Comparison of ENCODE assay signal across 23 cellular contexts in the genomic region with DNA sequence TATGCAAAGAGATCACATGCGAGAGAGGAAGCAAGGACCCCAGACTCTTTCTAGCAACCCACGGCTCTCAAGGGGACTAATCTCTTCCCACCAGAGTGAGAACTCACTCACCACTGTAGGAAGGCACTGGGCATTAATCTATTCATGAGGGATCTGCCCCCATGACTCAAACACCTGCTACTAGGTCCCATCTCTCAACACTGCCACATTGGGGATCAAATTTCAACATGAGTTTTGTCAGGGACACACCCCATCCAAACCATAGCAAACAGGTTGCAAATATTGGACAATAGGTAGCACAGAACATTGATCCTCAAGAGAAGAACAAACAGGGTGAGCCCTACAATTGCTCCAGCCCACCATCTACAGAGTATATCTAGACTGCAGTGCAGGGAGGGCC.
"Had no signal": no experiment of that assay in that cellular context is flagged by ENCODE, and none has a peak within 500 bp of the region (broad histone marks: within the 10 kb centered on the region; RNA-seq: fewer than 3 reads in every experiment).

No MANE protein-coding gene starts in this region.

- H3K4me2 ChIP-seq: smooth muscle cell had no signal

- H3K4me3 Mint-ChIP-seq: activated T-cell treated with anti-CD3 and anti-CD28 coated beads, Interleukin-2, amount 50 U/mL, for 24 hours; activated T-helper 17 cell treated with anti-CD3 and anti-CD28 coated beads, Interleukin-2, amount 50 U/mL, for 72 hours; memory B cell; nephron; stimulated activated memory B cell treated with anti-CD40 and anti-IgM and Interleukin-4, amounts not matched to agents 10 μg/mL and 1 μg/mL and 100 μg/mL, for 72 hours; WTC11 had no signal

- H3K4me3 ChIP-seq: heart right ventricle, sigmoid colon, smooth muscle cell, stomach, suprapubic skin, tibial nerve had no signal

- H3K27me3 Mint-ChIP-seq: activated T-cell treated with anti-CD3 and anti-CD28 coated beads, Interleukin-2, amount 50 U/mL, for 24 hours; activated T-helper 17 cell treated with anti-CD3 and anti-CD28 coated beads, Interleukin-2, amount 50 U/mL, for 72 hours; memory B cell; stimulated activated memory B cell treated with anti-CD40 and anti-IgM and Interleukin-4, amounts not matched to agents 10 μg/mL and 1 μg/mL and 100 μg/mL, for 72 hours had no signal

- H3K27ac ChIP-seq: heart right ventricle, sigmoid colon, stomach, suprapubic skin, tibial nerve had no signal

- H3K4me1 ChIP-seq: heart right ventricle, sigmoid colon, stomach, suprapubic skin, tibial nerve had no signal

- H3K27me3 ChIP-seq: heart right ventricle, sigmoid colon, stomach, suprapubic skin, tibial nerve had no signal

- H3K9me3 ChIP-seq: sigmoid colon, stomach, suprapubic skin, tibial nerve had no signal

- DNase-seq: activated CD4-positive, alpha-beta T cell treated with anti-CD3 and anti-CD28 coated beads, Interleukin-2, amount 50 U/mL, for 4 hours; activated CD8-positive, alpha-beta memory T cell treated with anti-CD3 and anti-CD28 coated beads for 24 hours; activated CD8-positive, alpha-beta memory T cell treated with anti-CD3 and anti-CD28 coated beads, Interleukin-2, amount 50 U/mL, for 4 hours; activated T-cell treated with anti-CD3 and anti-CD28 coated beads, Interleukin-2, amount 50 U/mL, for 24 hours; central memory CD4-positive, alpha-beta T cell; dermis blood vessel endothelial cell; effector CD8-positive, alpha-beta T cell; erythroblast; foreskin fibroblast; heart right ventricle; islet precursor cell; left cardiac atrium; sigmoid colon; stimulated activated CD4-positive, alpha-beta T cell treated with anti-CD3 and anti-CD28 coated beads, Interleukin-15, amount 100 ng/mL, for 24 hours; stomach had no signal

- H3K27ac Mint-ChIP-seq: activated T-cell treated with anti-CD3 and anti-CD28 coated beads, Interleukin-2, amount 50 U/mL, for 24 hours; activated T-helper 17 cell treated with anti-CD3 and anti-CD28 coated beads, Interleukin-2, amount 50 U/mL, for 72 hours; memory B cell; nephron; stimulated activated memory B cell treated with anti-CD40 and anti-IgM and Interleukin-4, amounts not matched to agents 10 μg/mL and 1 μg/mL and 100 μg/mL, for 72 hours; WTC11 had no signal

- H3K36me3 ChIP-seq: heart right ventricle, sigmoid colon, stomach, suprapubic skin, tibial nerve had no signal

- H3K4me1 Mint-ChIP-seq: activated T-helper 17 cell treated with anti-CD3 and anti-CD28 coated beads, Interleukin-2, amount 50 U/mL, for 72 hours; memory B cell; nephron; stimulated activated memory B cell treated with anti-CD40 and anti-IgM and Interleukin-4, amounts not matched to agents 10 μg/mL and 1 μg/mL and 100 μg/mL, for 72 hours had no signal

- H3K36me3 Mint-ChIP-seq: memory B cell; stimulated activated memory B cell treated with anti-CD40 and anti-IgM and Interleukin-4, amounts not matched to agents 10 μg/mL and 1 μg/mL and 100 μg/mL, for 72 hours; WTC11 had no signal
